ENCODE assay signal across 1 cellular context in genomic region chr4:168511780-168512467, GRCh38.
TF ChIP-seq lines count a peak whose summit lies in the region.

No MANE protein-coding gene starts in this region.

TF ChIP-seq in H1, 55 proteins besides CTCF, POLR2A, EP300 and RAD21 (continued from another document):
- no peak for TF ChIP-seq E2F6 (IDR thresholded peaks at IDR 0.05)
